15 cellular contexts compared by ENCODE assay signal in the genomic region with DNA sequence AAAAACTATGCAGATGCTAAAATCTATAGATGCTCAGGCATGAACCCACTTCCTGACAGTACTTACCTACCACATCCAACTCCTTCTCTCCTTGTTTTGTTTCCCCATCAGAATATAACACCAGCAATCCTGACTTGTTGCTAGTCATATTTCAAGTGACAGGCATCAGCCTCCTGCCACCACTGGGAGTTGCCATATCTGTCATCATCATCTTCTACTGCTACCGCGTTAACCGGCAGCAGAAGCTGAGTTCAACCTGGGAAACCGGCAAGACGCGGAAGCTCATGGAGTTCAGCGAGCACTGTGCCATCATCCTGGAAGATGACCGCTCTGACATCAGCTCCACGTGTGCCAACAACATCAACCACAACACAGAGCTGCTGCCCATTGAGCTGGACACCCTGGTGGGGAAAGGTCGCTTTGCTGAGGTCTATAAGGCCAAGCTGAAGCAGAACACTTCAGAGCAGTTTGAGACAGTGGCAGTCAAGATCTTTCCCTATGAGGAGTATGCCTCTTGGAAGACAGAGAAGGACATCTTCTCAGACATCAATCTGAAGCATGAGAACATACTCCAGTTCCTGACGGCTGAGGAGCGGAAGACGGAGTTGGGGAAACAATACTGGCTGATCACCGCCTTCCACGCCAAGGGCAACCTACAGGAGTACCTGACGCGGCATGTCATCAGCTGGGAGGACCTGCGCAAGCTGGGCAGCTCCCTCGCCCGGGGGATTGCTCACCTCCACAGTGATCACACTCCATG.
DNase-seq lines count a peak whose midpoint lies in the region; ATAC-seq and TF ChIP-seq lines count a peak whose summit lies in the region.
"Had no signal": no experiment of that assay in that cellular context is flagged by ENCODE, and none has a peak within 500 bp of the region (broad histone marks: within the 10 kb centered on the region; RNA-seq: fewer than 3 reads in every experiment).

No MANE protein-coding gene starts in this region.

- intact Hi-C loops in Calu3 (cut with micrococcal nuclease; ENCODE audit: unreplicated experiment), result no loop called here
- intact Hi-C loops in naive thymus-derived CD4-positive, alpha-beta T cell (cut with micrococcal nuclease), result no loop called here

- no peaks in the 10 kb centered on the region for H3K27me3 ChIP-seq in ACC112 (ENCODE audit: insufficient read depth, low read length)
- H3K27me3 ChIP-seq in naive thymus-derived CD4-positive, alpha-beta T cell (ENCODE audit: control insufficient read depth in 2 of 2, insufficient read depth in 2 of 2, low read length in 2 of 2), result no peaks in the 10 kb centered on the region
- H3K27me3 ChIP-seq: spleen had no signal

- no peaks in the 10 kb centered on the region for H3K9me3 Mint-ChIP-seq in Calu3 (ENCODE audit: low read depth, unreplicated experiment)
- H3K9me3 Mint-ChIP-seq in activated naive CD8-positive, alpha-beta T cell treated with anti-CD3 and anti-CD28 coated beads, Interleukin-2, amount 10 ng/mL, durations not matched to agents 7 days and 5 days, result no peaks in the 10 kb centered on the region
- peaks cover 0 to 2% (median 0%) of the 10 kb centered on the region in 11 donors for H3K9me3 Mint-ChIP-seq in naive thymus-derived CD4-positive, alpha-beta T cell

- H3K36me3 Mint-ChIP-seq in Calu3 (ENCODE audit: insufficient read depth, unreplicated experiment), result peaks cover 66% of the 10 kb centered on the region
- peaks cover 81% of the 10 kb centered on the region for H3K36me3 Mint-ChIP-seq in activated naive CD8-positive, alpha-beta T cell treated with anti-CD3 and anti-CD28 coated beads, Interleukin-2, amount 10 ng/mL, durations not matched to agents 7 days and 5 days
- peaks cover 36 to 86% (median 76%) of the 10 kb centered on the region in 5 donors for H3K36me3 Mint-ChIP-seq in naive thymus-derived CD4-positive, alpha-beta T cell

- H3K4me3 Mint-ChIP-seq in Calu3 (ENCODE audit: low read depth, unreplicated experiment), result no peak overlapping the region
- no peak overlapping the region for H3K4me3 Mint-ChIP-seq in activated naive CD8-positive, alpha-beta T cell treated with anti-CD3 and anti-CD28 coated beads, Interleukin-2, amount 10 ng/mL, durations not matched to agents 7 days and 5 days
- H3K4me3 Mint-ChIP-seq in naive thymus-derived CD4-positive, alpha-beta T cell, result peak overlapping the region; percentile 69 to 93 (median 80)

- H3K79me2 ChIP-seq in ACC112 (ENCODE audit: control insufficient read depth, insufficient read depth, low read length, unreplicated experiment), result peaks cover 73% of the 10 kb centered on the region

- peaks cover 28% of the 10 kb centered on the region for H3K4me1 ChIP-seq in ACC112 (ENCODE audit: control insufficient read depth, insufficient read depth, low read length, unreplicated experiment)
- peaks cover 32 to 85% of the 10 kb centered on the region in 2 donors for H3K4me1 ChIP-seq in naive thymus-derived CD4-positive, alpha-beta T cell (ENCODE audit: control insufficient read depth in 2 of 2, insufficient read depth in 2 of 2, low read length in 2 of 2)

- BruUV-seq in Calu3 (replicated peaks; lab: Mats Ljungman, UMichigan), result no TSS peak

- no peak overlapping the region for H3K4me3 ChIP-seq in ACC112 (ENCODE audit: low read depth, low read length)
- peak overlapping the region; percentile 15 for H3K4me3 ChIP-seq in naive thymus-derived CD4-positive, alpha-beta T cell (ENCODE audit: low read length)
- H3K4me3 ChIP-seq: dorsolateral prefrontal cortex, psoas muscle, spleen had no signal

- no peak overlapping the region for H2AFZ ChIP-seq in ACC112 (ENCODE audit: low read length, unreplicated experiment)

- H3K36me3 ChIP-seq in ACC112 (ENCODE audit: insufficient read depth, low read length), result peaks cover 89% of the 10 kb centered on the region
- peaks cover 26 to 50% (median 42%) of the 10 kb centered on the region in 3 experiments for H3K36me3 ChIP-seq in naive thymus-derived CD4-positive, alpha-beta T cell (ENCODE audit: control insufficient read depth in 2 of 3, insufficient read depth in 3 of 3, low read length in 3 of 3)
- H3K36me3 ChIP-seq: WERI-Rb-1 had no signal

- POLR2A ChIA-PET in activated naive CD8-positive, alpha-beta T cell treated with anti-CD3 and anti-CD28 coated beads, Interleukin-2, amount 10 ng/mL, durations not matched to agents 7 days and 5 days (lab: Charles Lee), result interaction anchor here (0.7 to 0.8 kb wide), 2 partner anchors 12 to 713 kb away, joined by 3 read pairs; no protein-coding TSS in a partner anchor
- POLR2A ChIA-PET in naive thymus-derived CD4-positive, alpha-beta T cell (lab: Charles Lee), result interaction anchor here (0.6 to 10.0 kb wide), 11 partner anchors 10 to 66 kb away, joined by 3 to 109 read pairs (median 4); partner anchors contain the start of gene TGFBR2

- DNase-seq in Calu3, result no peak
- DNase-seq in activated naive CD8-positive, alpha-beta T cell treated with anti-CD3 and anti-CD28 coated beads, Interleukin-2, amount 10 ng/mL, durations not matched to agents 7 days and 5 days, result no peak
- peak in 1 of 9 donors; percentile 55 for DNase-seq in naive thymus-derived CD4-positive, alpha-beta T cell
- DNase-seq in NCI-H2171 (lab: John Stamatoyannopoulos, UW), result no peak
- no peak for DNase-seq in DMS53 (lab: John Stamatoyannopoulos, UW)
- DNase-seq: AML-193, dorsolateral prefrontal cortex, HCEC 1CT, NCI-H82, psoas muscle, spleen, WERI-Rb-1 had no signal

- 0 out of 2 replicates have a peak overlapping the region, but pooled peaks have one; percentile 73 for H3K27ac ChIP-seq in ACC112 (ENCODE audit: low read depth, low read length)
- peak overlapping the region; percentile 59 for H3K27ac ChIP-seq in naive thymus-derived CD4-positive, alpha-beta T cell (ENCODE audit: low read depth, low read length)
- H3K27ac ChIP-seq: dorsolateral prefrontal cortex, psoas muscle, WERI-Rb-1 had no signal

- TF ChIP-seq CTCF in Calu3 (IDR thresholded peaks at IDR 0.05; ENCODE audit: unreplicated experiment), result no peak

- H3K4me1 Mint-ChIP-seq in Calu3 (ENCODE audit: low read depth, unreplicated experiment), result peaks cover 8% of the 10 kb centered on the region
- H3K4me1 Mint-ChIP-seq in activated naive CD8-positive, alpha-beta T cell treated with anti-CD3 and anti-CD28 coated beads, Interleukin-2, amount 10 ng/mL, durations not matched to agents 7 days and 5 days, result peaks cover 72% of the 10 kb centered on the region
- peaks cover 71 to 100% (median 99%) of the 10 kb centered on the region in 7 donors for H3K4me1 Mint-ChIP-seq in naive thymus-derived CD4-positive, alpha-beta T cell

- no peak for ATAC-seq in activated naive CD8-positive, alpha-beta T cell treated with anti-CD3 and anti-CD28 coated beads, Interleukin-2, amount 10 ng/mL, durations not matched to agents 7 days and 5 days (ENCODE audit: low read depth)
- peak; percentile 25 for ATAC-seq in naive thymus-derived CD4-positive, alpha-beta T cell
- ATAC-seq in HG03520 (IDR thresholded peaks at IDR 0.05; ENCODE audit: unreplicated experiment), result no peak
- no peak for ATAC-seq in HG02759 (IDR thresholded peaks at IDR 0.05; ENCODE audit: unreplicated experiment)
- ATAC-seq: psoas muscle had no signal

- peak overlapping the region; percentile 63 for H3K27ac Mint-ChIP-seq in Calu3 (ENCODE audit: unreplicated experiment)
- peak overlapping the region; percentile 35 for H3K27ac Mint-ChIP-seq in activated naive CD8-positive, alpha-beta T cell treated with anti-CD3 and anti-CD28 coated beads, Interleukin-2, amount 10 ng/mL, durations not matched to agents 7 days and 5 days
- H3K27ac Mint-ChIP-seq in naive thymus-derived CD4-positive, alpha-beta T cell, result peak overlapping the region; percentile 74 to 99 (median 95)

- no peaks in the 10 kb centered on the region for H3K27me3 Mint-ChIP-seq in Calu3 (ENCODE audit: unreplicated experiment)
- no peaks in the 10 kb centered on the region for H3K27me3 Mint-ChIP-seq in activated naive CD8-positive, alpha-beta T cell treated with anti-CD3 and anti-CD28 coated beads, Interleukin-2, amount 10 ng/mL, durations not matched to agents 7 days and 5 days
- H3K27me3 Mint-ChIP-seq in naive thymus-derived CD4-positive, alpha-beta T cell, result no peaks in the 10 kb centered on the region

- no peaks in the 10 kb centered on the region for H3K9me3 ChIP-seq in naive thymus-derived CD4-positive, alpha-beta T cell (ENCODE audit: control insufficient read depth in 2 of 3, low read length in 3 of 3)
- H3K9me3 ChIP-seq: psoas muscle, spleen had no signal

- CTCF ChIA-PET in Calu3 (lab: Charles Lee), result no interaction called here
- CTCF ChIA-PET in naive thymus-derived CD4-positive, alpha-beta T cell (lab: Charles Lee), result interaction anchor here (0.9 to 1.4 kb wide), 2 partner anchors 17 to 558 kb away, joined by 3 to 4 read pairs; no protein-coding TSS in a partner anchor

Comparison
In these comparisons a context has a peak if more than half of its experiments do, and no peak if none do; other contexts are left out.
1. H3K27ac Mint-ChIP-seq: peak in every context shown above with its lines; median percentile 95 in naive thymus-derived CD4-positive, alpha-beta T cell; 63 in Calu3; 35 in activated naive CD8-positive, alpha-beta T cell treated with anti-CD3 and anti-CD28 coated beads, Interleukin-2, amount 10 ng/mL, durations not matched to agents 7 days and 5 days.
2. H3K4me3 Mint-ChIP-seq: peak in naive thymus-derived CD4-positive, alpha-beta T cell (10 of 10); none in Calu3 (single experiment) and activated naive CD8-positive, alpha-beta T cell treated with anti-CD3 and anti-CD28 coated beads, Interleukin-2, amount 10 ng/mL, durations not matched to agents 7 days and 5 days (single experiment).